Comparison of ENCODE assay signal across 16 cellular contexts in genomic region chrX:116318672-116319071, GRCh38.
DNase-seq lines count a peak whose midpoint lies in the region; ATAC-seq and TF ChIP-seq lines count a peak whose summit lies in the region.
"Had no signal": no experiment of that assay in that cellular context is flagged by ENCODE, and none has a peak within 500 bp of the region (broad histone marks: within the 10 kb centered on the region; RNA-seq: fewer than 3 reads in every experiment).

No MANE protein-coding gene starts in this region.

- intact Hi-C loops in PC-9 (cut with micrococcal nuclease; ENCODE audit: unreplicated experiment) = no loop called here

- H3K4me2 ChIP-seq in PC-9 = 0 out of 2 replicates have a peak overlapping the region, but pooled peaks have one; percentile 12

- no peaks in the 10 kb centered on the region for H3K27me3 ChIP-seq in PC-9 (ENCODE audit: insufficient read depth, low read depth)

- TF ChIP-seq CTCF in PC-9 (conservative IDR thresholded peaks at IDR 0.05) = no peak

- CTCF ChIA-PET in PC-9 (lab: Charles Lee) = no interaction called here

- H3K9me2 ChIP-seq in PC-9 (ENCODE audit: insufficient read depth) = no peaks in the 10 kb centered on the region

- ATAC-seq in HG03342 (IDR thresholded peaks at IDR 0.05; ENCODE audit: unreplicated experiment) = no peak
- ATAC-seq: K562 had no signal

- no peaks in the 10 kb centered on the region for H3K36me3 ChIP-seq in PC-9 (ENCODE audit: low read depth)
- H3K36me3 ChIP-seq: HAP-1 had no signal

- no peaks in the 10 kb centered on the region for H3K79me2 ChIP-seq in PC-9 (ENCODE audit: low read depth)

- no TSS peak for BruUV-seq in PC-9 (replicated peaks; lab: Mats Ljungman, UMichigan)

- POLR2A ChIA-PET in PC-9 (lab: Charles Lee; ENCODE audit: unreplicated experiment) = no interaction called here

- no peaks in the 10 kb centered on the region for H4K20me1 ChIP-seq in PC-9 (ENCODE audit: insufficient read depth)

- H3K4me1 ChIP-seq in PC-9 (replicated peaks; ENCODE audit: insufficient read depth) = peaks cover 12% of the 10 kb centered on the region
- H3K4me1 ChIP-seq: HAP-1 had no signal

- H3K4me3 ChIP-seq in PC-9 (no peak overlapping the region), skeletal muscle cell (ENCODE audit: low read depth, low read length) (no peak overlapping the region)
- H3K4me3 ChIP-seq: HAP-1, K562 had no signal

- H3F3A ChIP-seq in PC-9 (ENCODE audit: insufficient read depth, low read depth) = no peaks in the 10 kb centered on the region; the same call in 1 of the 2 replicates

- H2AFZ ChIP-seq in PC-9 = no peak overlapping the region

- DNase-seq in ELR (ENCODE audit: low read depth) (peak; percentile 7), PC-9 (peak; percentile 20 to 60), epithelial cell of prostate (ENCODE audit: low read depth, low spot score) (peak; percentile 20), skeletal muscle cell (ENCODE audit: low read depth) (peak; percentile 13), NCI-H82 (lab: John Stamatoyannopoulos, UW) (no peak)
- DNase-seq in stimulated activated naive CD4-positive, alpha-beta T cell treated with Interleukin-2 at 50 U/mL for 16 hours (lab: John Stamatoyannopoulos, UW) = no peak
- DNase-seq: NCI-H1436, NCI-H2029, NCI-H2171 treated with DMSO at 0.1 percent for 48 hours, NCI-H446 treated with DMSO at 0.1 percent for 48 hours, NCI-H748 treated with DMSO at 0.1 percent for 48 hours had no signal

- H3K27ac ChIP-seq in PC-9 (peak overlapping the region; percentile 42), epithelial cell of prostate (peak overlapping the region; percentile 50)
- H3K27ac ChIP-seq: C4-2B, HL-60 had no signal

- H3K9me3 ChIP-seq in PC-9 (ENCODE audit: insufficient read depth, low read depth) = no peaks in the 10 kb centered on the region; the same call in 1 of the 2 replicates
- H3K9me3 ChIP-seq: HAP-1 had no signal

Comparison
In these comparisons a context has a peak if more than half of its experiments do, and no peak if none do; other contexts are left out.
1. DNase-seq: peak in ELR (single experiment), PC-9 (2 of 2), epithelial cell of prostate (single experiment) and skeletal muscle cell (single experiment); none in stimulated activated naive CD4-positive, alpha-beta T cell treated with Interleukin-2 at 50 U/mL for 16 hours (single experiment) and NCI-H82 (single experiment).